13 cellular contexts compared by ENCODE assay signal in the genomic region with DNA sequence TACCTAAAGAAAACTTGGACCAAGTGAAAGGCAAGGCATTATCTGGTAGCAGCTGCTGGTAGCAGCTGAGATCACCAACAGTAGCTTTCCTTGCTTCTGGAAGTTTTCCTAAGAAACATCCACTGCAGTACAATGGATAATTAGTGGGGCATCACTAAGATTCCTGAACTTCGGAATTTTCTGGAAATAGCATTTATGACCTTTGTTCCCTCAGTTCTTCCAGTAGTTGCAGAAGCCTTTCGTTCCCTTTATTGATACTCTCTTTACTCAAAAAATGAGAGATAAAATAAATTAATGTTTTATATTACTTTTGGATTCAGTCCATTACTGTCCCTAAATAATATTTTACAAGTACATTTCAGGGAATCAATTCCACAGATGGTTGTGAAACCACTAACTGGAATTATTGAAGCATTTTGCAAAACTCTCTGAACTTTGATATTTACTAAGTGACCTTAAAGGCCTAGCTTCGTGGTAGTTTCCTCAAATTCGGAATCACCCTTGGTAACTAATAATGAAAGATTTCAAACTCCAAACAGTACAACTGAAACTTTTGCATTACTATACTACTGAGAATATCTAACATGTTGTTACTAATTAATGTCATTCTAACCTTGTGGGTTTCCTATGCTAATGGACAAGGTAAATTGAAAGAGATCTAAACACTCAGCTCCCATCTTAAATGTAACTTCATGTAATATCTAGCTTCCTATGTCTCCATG. TPM values are rescaled to one million over a fixed set of nuclear protein-coding genes. Genes with fewer than 3 reads are reported as not detected.
DNase-seq lines count a peak whose midpoint lies in the region; ATAC-seq, FAIRE-seq and TF ChIP-seq lines count a peak whose summit lies in the region.
"Not testable (repeated sequence)": the region's sequence is repeated elsewhere in the genome, so short reads cannot be mapped to it uniquely, and the experiment has no call there.
"Had no signal": no experiment of that assay in that cellular context is flagged by ENCODE, and none has a peak within 500 bp of the region (broad histone marks: within the 10 kb centered on the region; RNA-seq: fewer than 3 reads in every experiment).

No MANE protein-coding gene starts in this region.

- DNase-seq in D721Med (ENCODE audit: insufficient read length, low spot score); H54 (ENCODE audit: insufficient read length, low spot score); left lobe of liver (ENCODE audit: low spot score): not testable (repeated sequence)
- DNase-seq in myocyte (ENCODE audit: low read depth): peak; percentile 8

- TF ChIP-seq POLR2A in H54 (IDR thresholded peaks at IDR 0.05; ENCODE audit: low read depth, low read length): not testable (repeated sequence)

- TF ChIP-seq CTCF in D721Med (IDR thresholded peaks at IDR 0.05; ENCODE audit: insufficient read depth, missing control alignments): not testable (repeated sequence)

- peak; percentile 96 for FAIRE-seq in D721Med (lab: Jason Lieb, UNC)
- peak; percentile 71 for FAIRE-seq in H54 (lab: Jason Lieb, UNC)

- ATAC-seq in GM18858 (IDR thresholded peaks at IDR 0.05; ENCODE audit: unreplicated experiment): peak; percentile 40
- peak; percentile 66 for ATAC-seq in HG03457 (IDR thresholded peaks at IDR 0.05; ENCODE audit: unreplicated experiment)
- ATAC-seq in left lobe of liver: peak; percentile 85

RNA-seq across cellular contexts. Expression of gene CFHR3, which starts 9.5 kb away (rescaled TPM):
- total RNA-seq in left lobe of liver: 279 TPM
- total RNA-seq in myocyte: 0.21 TPM in 1 of 2 replicates, not detected in the other
- not detected for polyA plus RNA-seq in myocyte (2012)
- total RNA-seq: A673; Calu3; CD4-positive, alpha-beta memory T cell; H4; HFFc6 had no signal
- polyA plus RNA-seq: BJ; CD4-positive, alpha-beta memory T cell had no signal

RNA-seq across cellular contexts. Expression of gene CFHR1, which starts 54.4 kb away (rescaled TPM):
- total RNA-seq in left lobe of liver (675 TPM), myocyte (0.21 and 0.73 TPM in 2 replicates)
- 2.6 TPM for polyA plus RNA-seq in myocyte (2012)
- total RNA-seq: A673; Calu3; CD4-positive, alpha-beta memory T cell; GM23338 had no signal
- polyA plus RNA-seq: CD4-positive, alpha-beta memory T cell; GM23338 had no signal

Comparison
In these comparisons a context has a peak if more than half of its experiments do, and no peak if none do; other contexts are left out.
1. RNA of gene CFHR3, which starts 9.5 kb away (total RNA-seq): 279 TPM in left lobe of liver (single experiment); 0.21 TPM in myocyte; every median in the first group is over 100 times any median in the second.
2. RNA of gene CFHR1, which starts 54.4 kb away (total RNA-seq): 675 TPM in left lobe of liver (single experiment); 0.21 to 0.73 TPM in myocyte; every median in the first group is over 100 times any median in the second.
3. Peak in every context shown above with its lines, with median percentiles within 50 percentile points of each other: ATAC-seq.